ENCODE assay signal across 9 cellular contexts in the genomic region with DNA sequence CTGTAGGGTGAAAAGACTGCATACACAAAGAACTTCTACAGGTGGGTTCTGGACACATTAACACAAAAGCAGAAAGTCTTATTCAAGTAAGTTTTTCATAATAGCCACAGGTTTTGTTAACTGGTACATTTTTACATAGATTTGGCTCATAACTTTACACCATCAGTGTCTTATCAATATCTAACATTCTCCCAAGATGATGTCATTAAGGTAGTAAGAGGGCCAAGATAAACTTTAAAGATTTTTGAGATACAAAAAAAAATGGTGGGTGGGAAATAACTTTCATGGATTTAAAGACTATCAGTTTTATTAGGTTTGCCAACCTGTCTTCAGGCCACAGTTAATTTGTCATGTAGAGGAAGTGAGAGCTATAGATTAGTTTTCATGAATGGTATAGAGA. TPM values are rescaled to one million over a fixed set of nuclear protein-coding genes. Genes with fewer than 3 reads are reported as not detected.
DNase-seq lines count a peak whose midpoint lies in the region; ATAC-seq and TF ChIP-seq lines count a peak whose summit lies in the region.
"Had no signal": no experiment of that assay in that cellular context is flagged by ENCODE, and none has a peak within 500 bp of the region (broad histone marks: within the 10 kb centered on the region; RNA-seq: fewer than 3 reads in every experiment).

No MANE protein-coding gene starts in this region.

- no peak overlapping the region for H3K4me3 ChIP-seq in CD8-positive, alpha-beta T cell (ENCODE audit: low read depth, low read length)
- H3K4me3 ChIP-seq in HUES48 (ENCODE audit: low read depth, low read length): peak overlapping the region; percentile 97
- H3K4me3 ChIP-seq in adrenal gland: no peak overlapping the region
- peak overlapping the region in 1 of 10 donors; percentile 74 for H3K4me3 ChIP-seq in heart right ventricle

- H3K9ac ChIP-seq in HUES48 (ENCODE audit: low read depth, low read length): no peak overlapping the region; the same call in 1 of the 2 replicates

- peaks cover 17% of the 10 kb centered on the region for H3K4me1 ChIP-seq in CD8-positive, alpha-beta T cell (ENCODE audit: insufficient read depth, low read length)
- H3K4me1 ChIP-seq in HUES48 (ENCODE audit: control insufficient read depth, insufficient read depth, low read length): peaks cover 14% of the 10 kb centered on the region; the same call in 1 of the 2 replicates
- peaks cover 5 to 15% of the 10 kb centered on the region in 2 donors for H3K4me1 ChIP-seq in adrenal gland (replicated peaks in 1 of 2)
- peaks cover 0 to 52% (median 27%) of the 10 kb centered on the region in 9 donors for H3K4me1 ChIP-seq in heart right ventricle

- H3K9me3 Mint-ChIP-seq in CD8-positive, alpha-beta T cell: no peaks in the 10 kb centered on the region
- H3K9me3 Mint-ChIP-seq in activated T-helper 1 cell treated with anti-CD3 and anti-CD28 coated beads, Interleukin-12 subunit alpha, Interleukin-12 subunit beta, Interleukin-2, Interleukin-4 antibody, amounts not matched to agents 30 ng/mL and 10 ng/mL and 1 ng/mL, durations not matched to agents 14 hours and 24 hours and 36 hours: no peaks in the 10 kb centered on the region
- no peaks in the 10 kb centered on the region for H3K9me3 Mint-ChIP-seq in memory B cell

- no peaks in the 10 kb centered on the region for H3K9me3 ChIP-seq in CD8-positive, alpha-beta T cell (ENCODE audit: low read length)
- no peaks in the 10 kb centered on the region for H3K9me3 ChIP-seq in HUES48 (ENCODE audit: control insufficient read depth, insufficient read depth, low read length)
- no peaks in the 10 kb centered on the region for H3K9me3 ChIP-seq in adrenal gland (replicated peaks in 1 of 3)
- H3K9me3 ChIP-seq in heart right ventricle: no peaks in the 10 kb centered on the region

- CTCF ChIA-PET in CD8-positive, alpha-beta T cell (lab: Charles Lee): interaction anchor here (0.7 to 1.2 kb wide), 2 partner anchors 76 to 367 kb away, joined by 3 read pairs; no protein-coding TSS in a partner anchor

- no peak for TF ChIP-seq CTCF in CD8-positive, alpha-beta T cell (IDR thresholded peaks at IDR 0.05)
- no peak for TF ChIP-seq CTCF in adrenal gland (IDR thresholded peaks at IDR 0.05)
- no peak for TF ChIP-seq CTCF in heart right ventricle (IDR thresholded peaks at IDR 0.05)

- H3K27me3 Mint-ChIP-seq in CD8-positive, alpha-beta T cell (ENCODE audit: low read depth): no peaks in the 10 kb centered on the region
- no peaks in the 10 kb centered on the region for H3K27me3 Mint-ChIP-seq in activated T-helper 1 cell treated with anti-CD3 and anti-CD28 coated beads, Interleukin-12 subunit alpha, Interleukin-12 subunit beta, Interleukin-2, Interleukin-4 antibody, amounts not matched to agents 30 ng/mL and 10 ng/mL and 1 ng/mL, durations not matched to agents 14 hours and 24 hours and 36 hours (ENCODE audit: insufficient read depth)
- no peaks in the 10 kb centered on the region for H3K27me3 Mint-ChIP-seq in memory B cell

- H3K36me3 ChIP-seq in CD8-positive, alpha-beta T cell (ENCODE audit: insufficient read depth, low read length): no peaks in the 10 kb centered on the region
- H3K36me3 ChIP-seq in HUES48 (ENCODE audit: control insufficient read depth, insufficient read depth, low read length) (peaks cover 53% of the 10 kb centered on the region), adrenal gland (replicated peaks in 1 of 2) (peaks cover 0 to 6% of the 10 kb centered on the region in 2 donors), heart right ventricle (peaks cover 0 to 39% (median 0%) of the 10 kb centered on the region in 9 donors)

- no peak for DNase-seq in CD8-positive, alpha-beta T cell
- no peak for DNase-seq in activated T-helper 1 cell treated with anti-CD3 and anti-CD28 coated beads, Interleukin-12 subunit alpha, Interleukin-12 subunit beta, Interleukin-2, Interleukin-4 antibody, amounts not matched to agents 30 ng/mL and 10 ng/mL and 1 ng/mL, durations not matched to agents 14 hours and 24 hours and 36 hours (ENCODE audit: low spot score)
- no peak for DNase-seq in memory B cell (ENCODE audit: low spot score in 2 of 2)
- no peak for DNase-seq in adrenal gland
- DNase-seq in heart right ventricle: no peak
- DNase-seq in NCI-H69 (lab: John Stamatoyannopoulos, UW): no peak
- DNase-seq: KG1 had no signal

- H3K27me3 ChIP-seq in CD8-positive, alpha-beta T cell (ENCODE audit: insufficient read depth, low read length): no peaks in the 10 kb centered on the region
- H3K27me3 ChIP-seq in HUES48 (ENCODE audit: control insufficient read depth, insufficient read depth, low read length) (no peaks in the 10 kb centered on the region), adrenal gland (no peaks in the 10 kb centered on the region), heart right ventricle (no peaks in the 10 kb centered on the region)

- no peak overlapping the region for H3K27ac ChIP-seq in CD8-positive, alpha-beta T cell (ENCODE audit: low read depth, low read length)
- H3K27ac ChIP-seq in HUES48 (ENCODE audit: low read depth, low read length) (no peak overlapping the region), adrenal gland (no peak overlapping the region), heart right ventricle (no peak overlapping the region)

- peaks cover 45% of the 10 kb centered on the region for H3K4me1 Mint-ChIP-seq in CD8-positive, alpha-beta T cell (ENCODE audit: low read depth)
- peaks cover 44% of the 10 kb centered on the region for H3K4me1 Mint-ChIP-seq in activated T-helper 1 cell treated with anti-CD3 and anti-CD28 coated beads, Interleukin-12 subunit alpha, Interleukin-12 subunit beta, Interleukin-2, Interleukin-4 antibody, amounts not matched to agents 30 ng/mL and 10 ng/mL and 1 ng/mL, durations not matched to agents 14 hours and 24 hours and 36 hours (ENCODE audit: low read depth)
- H3K4me1 Mint-ChIP-seq in memory B cell: peaks cover 25% of the 10 kb centered on the region

- intact Hi-C loops in CD8-positive, alpha-beta T cell (cut with DNase I, micrococcal nuclease): loop anchor here in 1 of 2 experiments (5.0 kb wide), 1 partner anchor 140 kb away; no protein-coding TSS in a partner anchor
- intact Hi-C loops in activated T-helper 1 cell treated with anti-CD3 and anti-CD28 coated beads, Interleukin-12 subunit alpha, Interleukin-12 subunit beta, Interleukin-2, Interleukin-4 antibody, amounts not matched to agents 30 ng/mL and 10 ng/mL and 1 ng/mL, durations not matched to agents 14 hours and 24 hours and 36 hours (cut with micrococcal nuclease): loop anchor here (5.0 kb wide), 1 partner anchor 1215 kb away; a partner anchor contains a TSS
- intact Hi-C loops in adrenal gland (cut with DNase I): no loop called here
- intact Hi-C loops in heart right ventricle (cut with DNase I): loop anchor here in 7 of 10 donors (5.0 to 10.0 kb wide), 6 partner anchors 55 to 147 kb away; a partner anchor contains a TSS

- peaks cover 31% of the 10 kb centered on the region for H3K36me3 Mint-ChIP-seq in CD8-positive, alpha-beta T cell
- H3K36me3 Mint-ChIP-seq in activated T-helper 1 cell treated with anti-CD3 and anti-CD28 coated beads, Interleukin-12 subunit alpha, Interleukin-12 subunit beta, Interleukin-2, Interleukin-4 antibody, amounts not matched to agents 30 ng/mL and 10 ng/mL and 1 ng/mL, durations not matched to agents 14 hours and 24 hours and 36 hours (ENCODE audit: low read depth): peaks cover 26% of the 10 kb centered on the region
- H3K36me3 Mint-ChIP-seq in memory B cell: no peaks in the 10 kb centered on the region

- peak overlapping the region; percentile 65 for H3K4me3 Mint-ChIP-seq in CD8-positive, alpha-beta T cell
- peak overlapping the region; percentile 96 for H3K4me3 Mint-ChIP-seq in activated T-helper 1 cell treated with anti-CD3 and anti-CD28 coated beads, Interleukin-12 subunit alpha, Interleukin-12 subunit beta, Interleukin-2, Interleukin-4 antibody, amounts not matched to agents 30 ng/mL and 10 ng/mL and 1 ng/mL, durations not matched to agents 14 hours and 24 hours and 36 hours
- H3K4me3 Mint-ChIP-seq in memory B cell: peak overlapping the region; percentile 60

- TF ChIP-seq POLR2A in adrenal gland (IDR thresholded peaks at IDR 0.05): no peak

- peak overlapping the region; percentile 52 for H3K27ac Mint-ChIP-seq in CD8-positive, alpha-beta T cell
- H3K27ac Mint-ChIP-seq in activated T-helper 1 cell treated with anti-CD3 and anti-CD28 coated beads, Interleukin-12 subunit alpha, Interleukin-12 subunit beta, Interleukin-2, Interleukin-4 antibody, amounts not matched to agents 30 ng/mL and 10 ng/mL and 1 ng/mL, durations not matched to agents 14 hours and 24 hours and 36 hours: peak overlapping the region; percentile 59
- no peak overlapping the region for H3K27ac Mint-ChIP-seq in memory B cell

- POLR2A ChIA-PET in CD8-positive, alpha-beta T cell (lab: Charles Lee): interaction anchor here (0.9 to 1.5 kb wide), 2 partner anchors 55 to 73 kb away, joined by 3 to 5 read pairs; no protein-coding TSS in a partner anchor

- no peak for ATAC-seq in CD8-positive, alpha-beta T cell
- ATAC-seq in memory B cell (ENCODE audit: low read depth): no peak
- ATAC-seq in GM21423 (IDR thresholded peaks at IDR 0.05; ENCODE audit: unreplicated experiment): no peak
- ATAC-seq in heart right ventricle: no peak

RNA-seq across cellular contexts. Expression of a gene that starts 1.7 kb away (rescaled TPM):
- 10 to 100 TPM; 53.5 to 54.9 TPM for total RNA-seq in CD8-positive, alpha-beta T cell
- total RNA-seq in activated T-helper 1 cell treated with anti-CD3 and anti-CD28 coated beads, Interleukin-12 subunit alpha, Interleukin-12 subunit beta, Interleukin-2, Interleukin-4 antibody, amounts not matched to agents 30 ng/mL and 10 ng/mL and 1 ng/mL, durations not matched to agents 14 hours and 24 hours and 36 hours: 162 and 166 TPM in 2 replicates
- total RNA-seq in adrenal gland: 10 to 100 TPM; 39.2 to 51.6 (median 47.9) TPM
- 10 to 100 TPM; 45.8 to 69.8 (median 50.4) TPM for polyA plus RNA-seq in adrenal gland
- 10 to 100 TPM; 24.8 to 36.1 (median 30.6) TPM for total RNA-seq in heart right ventricle
- 10 to 100 TPM; 26.2 to 30.3 TPM for polyA plus RNA-seq in heart right ventricle

Comparison
In these comparisons a context has a peak if more than half of its experiments do, and no peak if none do; other contexts are left out.
1. intact Hi-C loops: an anchor here in activated T-helper 1 cell treated with anti-CD3 and anti-CD28 coated beads, Interleukin-12 subunit alpha, Interleukin-12 subunit beta, Interleukin-2, Interleukin-4 antibody, amounts not matched to agents 30 ng/mL and 10 ng/mL and 1 ng/mL, durations not matched to agents 14 hours and 24 hours and 36 hours (5.0 kb wide) and heart right ventricle (5.0 to 10.0 kb wide); none called in adrenal gland.